8 cellular contexts compared by ENCODE assay signal in the genomic region with DNA sequence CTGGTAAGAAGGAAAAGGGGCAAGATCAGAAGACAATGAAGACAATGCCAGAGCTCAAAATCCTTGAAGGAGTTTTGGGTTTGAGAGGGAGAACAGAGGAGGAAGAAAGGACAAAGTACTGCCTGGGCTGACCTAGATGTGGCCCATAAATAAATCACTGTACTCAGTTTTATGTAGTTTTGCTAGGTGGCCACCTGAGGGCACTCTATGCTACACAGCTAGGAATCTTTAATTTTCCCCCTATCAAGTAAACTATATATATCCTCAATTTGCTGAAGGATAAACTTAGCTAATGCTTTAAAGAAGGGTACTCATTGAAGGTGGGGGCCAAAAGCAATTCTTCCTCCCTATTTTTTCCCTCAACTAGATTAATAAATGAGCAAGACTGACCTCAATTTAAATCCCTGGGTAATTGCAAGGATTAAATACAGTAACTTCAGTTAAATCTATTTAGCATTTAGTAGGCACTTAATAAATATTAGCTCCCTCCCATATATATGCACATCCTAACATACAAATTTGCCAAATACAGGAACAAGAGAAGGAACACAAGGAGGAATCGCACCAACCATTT.
DNase-seq lines count a peak whose midpoint lies in the region; ATAC-seq, FAIRE-seq and TF ChIP-seq lines count a peak whose summit lies in the region.

No MANE protein-coding gene starts in this region.

- H3K27me3 ChIP-seq in HL-60 (ENCODE audit: insufficient read depth, poor library complexity, severe bottlenecking), result no peaks in the 10 kb centered on the region
- H3K27me3 ChIP-seq in Panc1 (ENCODE audit: control insufficient read depth, insufficient read depth, low read length), result no peaks in the 10 kb centered on the region; the same call in 1 of the 2 replicates

- CTCF ChIA-PET in Panc1 (lab: Charles Lee), result interaction anchor here (0.5 kb wide), 1 partner anchor 1869 kb away, joined by 4 read pairs; no protein-coding TSS in a partner anchor

- peaks cover 0 to 5% (median 3%) of the 10 kb centered on the region in 3 donors for H3K27me3 Mint-ChIP-seq in naive B cell

- peak; percentile 27 for TF ChIP-seq CTCF in HL-60 (IDR thresholded peaks at IDR 0.05; ENCODE audit: insufficient read depth, low read length)
- TF ChIP-seq CTCF in Panc1 (IDR thresholded peaks at IDR 0.05), result peak; percentile 78
- peak; percentile 74 for TF ChIP-seq CTCF in epithelial cell of proximal tubule (conservative IDR thresholded peaks at IDR 0.05; ENCODE audit: low read depth, low read length)

- no peaks in the 10 kb centered on the region for H3K4me1 ChIP-seq in Panc1 (ENCODE audit: control insufficient read depth, insufficient read depth, low read length)

- no peaks in the 10 kb centered on the region for H3K9me3 ChIP-seq in Panc1 (ENCODE audit: control insufficient read depth, insufficient read depth, low read depth, low read length)

- H3K36me3 Mint-ChIP-seq in naive B cell, result no peaks in the 10 kb centered on the region

- H3K9me3 Mint-ChIP-seq in naive B cell, result no peaks in the 10 kb centered on the region

- no peak for TF ChIP-seq POLR2A in H54 (IDR thresholded peaks at IDR 0.05; ENCODE audit: low read depth, low read length)

- H3K27ac Mint-ChIP-seq in naive B cell, result no peak overlapping the region

- no peak for FAIRE-seq in H54 (lab: Jason Lieb, UNC)

- H3K4me3 Mint-ChIP-seq in naive B cell, result peak overlapping the region in 1 of 8 donors; percentile 26

- no peaks in the 10 kb centered on the region for H3K36me3 ChIP-seq in Panc1 (ENCODE audit: control insufficient read depth, insufficient read depth, low read length)

- no peak overlapping the region for H3K4me3 ChIP-seq in HL-60 (replicated peaks; ENCODE audit: insufficient read depth, low read length)
- H3K4me3 ChIP-seq in Panc1 (ENCODE audit: low read depth in 2 of 2, low read length in 2 of 2), result no peak overlapping the region
- H3K4me3 ChIP-seq in epithelial cell of proximal tubule (ENCODE audit: low read depth, low read length), result no peak overlapping the region

- H3K27ac ChIP-seq in HL-60 (replicated peaks) (no peak overlapping the region), Panc1 (ENCODE audit: low read length) (no peak overlapping the region)

- BruUV-seq in Panc1 (replicated peaks; lab: Mats Ljungman, UMichigan), result no TSS peak

- in situ Hi-C loops in Panc1 (cut with HindIII; ENCODE audit: low pct_unique_long_range_greater_than_20kb, low sequenced_read_pairs), result no loop called here

- peak; percentile 67 for ATAC-seq in GM21423 (IDR thresholded peaks at IDR 0.05; ENCODE audit: unreplicated experiment)
- peak; percentile 65; the same call in 1 of the 2 replicates for ATAC-seq in Panc1
- ATAC-seq in naive B cell (ENCODE audit: low read depth in 2 of 2), result peak in 1 of 2 donors; percentile 33

- intact Hi-C loops in Panc1 (cut with micrococcal nuclease; ENCODE audit: unreplicated experiment), result loop anchor here (5.0 to 10.0 kb wide), 2 partner anchors 1544 to 1897 kb away; no protein-coding TSS in a partner anchor

- DNase-seq in activated effector memory CD4-positive, alpha-beta T cell treated with anti-CD3 and anti-CD28 coated beads, Interleukin-2, amount 50 U/mL, for 16 hours, result peak; percentile 63
- no peak for DNase-seq in activated effector memory CD4-positive, alpha-beta T cell treated with Interleukin-2 at 50 U/mL for 16 hours
- DNase-seq in HL-60 (ENCODE audit: low read depth in 1 of 2, low spot score in 1 of 2) (no peak), Panc1 (ENCODE audit: low read depth, low spot score) (peak; percentile 5), epithelial cell of proximal tubule (ENCODE audit: low read depth) (peak; percentile 10), naive B cell (peak; percentile 2), H54 (ENCODE audit: insufficient read length, low spot score) (no peak)

- POLR2A ChIA-PET in Panc1 (lab: Charles Lee), result no interaction called here

- peaks cover 6 to 10% (median 8%) of the 10 kb centered on the region in 3 donors for H3K4me1 Mint-ChIP-seq in naive B cell

Comparison
In these comparisons a context has a peak if more than half of its experiments do, and no peak if none do; other contexts are left out.
1. DNase-seq: peak in activated effector memory CD4-positive, alpha-beta T cell treated with anti-CD3 and anti-CD28 coated beads, Interleukin-2, amount 50 U/mL, for 16 hours (single experiment), Panc1 (single experiment), epithelial cell of proximal tubule (single experiment) and naive B cell (single experiment); none in activated effector memory CD4-positive, alpha-beta T cell treated with Interleukin-2 at 50 U/mL for 16 hours (single experiment), HL-60 (0 of 2) and H54 (single experiment).
2. CTCF ChIP-seq: peak in every context shown above with its lines; median percentile 78 in Panc1; 74 in epithelial cell of proximal tubule; 27 in HL-60.